ENCODE assay signal across 19 cellular contexts in the genomic region with DNA sequence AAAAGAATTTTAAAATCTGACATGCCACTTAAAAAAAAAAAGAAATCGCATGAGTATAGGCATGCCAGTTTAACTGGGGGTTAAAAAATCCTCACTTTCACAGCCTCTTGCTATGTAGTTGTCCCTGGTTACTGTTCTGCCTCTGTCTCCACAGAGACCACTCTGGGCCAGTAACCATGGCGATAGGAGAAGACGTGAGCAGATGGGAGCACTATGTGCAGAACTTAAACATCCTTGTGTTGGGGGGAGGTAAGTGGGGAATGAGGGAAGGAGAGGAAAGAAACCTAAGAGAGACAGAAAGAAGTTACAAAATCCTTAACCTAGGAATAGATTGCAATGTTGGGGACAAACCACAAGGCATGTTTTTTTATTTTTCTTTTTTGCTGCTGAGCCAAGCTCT.
DNase-seq lines count a peak whose midpoint lies in the region; ATAC-seq, FAIRE-seq and TF ChIP-seq lines count a peak whose summit lies in the region.
"Had no signal": no experiment of that assay in that cellular context is flagged by ENCODE, and none has a peak within 500 bp of the region (broad histone marks: within the 10 kb centered on the region; RNA-seq: fewer than 3 reads in every experiment).

No MANE protein-coding gene starts in this region.

- no TSS peak for BruUV-seq in HepG2 (replicated peaks; lab: Mats Ljungman, UMichigan)

- FAIRE-seq in HepG2 (lab: Jason Lieb, UNC) = no peak
- FAIRE-seq: A204.1, GM12878, H1 had no signal

- H3K4me3 Mint-ChIP-seq in brain = peak overlapping the region in 3 of 5 experiments; percentile 29 to 57 (median 48)
- H3K4me3 Mint-ChIP-seq in activated naive CD8-positive, alpha-beta T cell treated with anti-CD3 and anti-CD28 coated beads, Interleukin-2, amount 50 U/mL, for 24 hours = no peak overlapping the region
- H3K4me3 Mint-ChIP-seq: CD14-positive monocyte; CD8-positive, alpha-beta T cell; H9 had no signal

- H3K9me3 ChIP-seq in HepG2 (ENCODE audit: low read length) (no peaks in the 10 kb centered on the region), right lobe of liver (no peaks in the 10 kb centered on the region)
- H3K9me3 ChIP-seq: BLaER1 had no signal

- no peak for ATAC-seq in HepG2
- no peak for ATAC-seq in right lobe of liver
- ATAC-seq in activated naive CD8-positive, alpha-beta T cell treated with anti-CD3 and anti-CD28 coated beads, Interleukin-2, amount 50 U/mL, for 24 hours = no peak
- ATAC-seq: CD8-positive, alpha-beta T cell; GM12878 had no signal

- H3K27me3 ChIP-seq in HepG2 (ENCODE audit: control insufficient read depth in 1 of 2, insufficient read depth in 2 of 2, low read length in 2 of 2) (no peaks in the 10 kb centered on the region), right lobe of liver (no peaks in the 10 kb centered on the region)
- H3K27me3 ChIP-seq: BLaER1 had no signal

- H2AFZ ChIP-seq in HepG2 (ENCODE audit: low read length) = no peak overlapping the region

- H3K4me1 Mint-ChIP-seq in brain = peaks cover 36% of the 10 kb centered on the region
- H3K4me1 Mint-ChIP-seq in activated naive CD8-positive, alpha-beta T cell treated with anti-CD3 and anti-CD28 coated beads, Interleukin-2, amount 50 U/mL, for 24 hours = peaks cover 14% of the 10 kb centered on the region

- 10% methylated on average over 3 of the region's 3 CpGs for WGBS in HepG2 (ENCODE audit: low lambda C conversion rate)
- WGBS in right lobe of liver (ENCODE audit: insufficient coverage, low coverage, low lambda C conversion rate, missing lambda C conversion rate) = 89% methylated on average over 3 of the region's 3 CpGs

- H3K27me3 Mint-ChIP-seq in brain = no peaks in the 10 kb centered on the region
- peaks cover 2% of the 10 kb centered on the region for H3K27me3 Mint-ChIP-seq in activated naive CD8-positive, alpha-beta T cell treated with anti-CD3 and anti-CD28 coated beads, Interleukin-2, amount 50 U/mL, for 24 hours

- TF ChIP-seq EP300 in HepG2 (IDR thresholded peaks at IDR 0.05; ENCODE audit: low read depth in 2 of 2, low read length in 2 of 2) (no peak), HepG2 (CRISPR knock-in tag; IDR thresholded peaks at IDR 0.05; ENCODE audit: borderline replicate concordance) (no peak)

- TF ChIP-seq RAD21 in HepG2 (CRISPR knock-in tag; IDR thresholded peaks at IDR 0.05) = no peak

- no peaks in the 10 kb centered on the region for H3K36me3 Mint-ChIP-seq in brain
- H3K36me3 Mint-ChIP-seq in activated naive CD8-positive, alpha-beta T cell treated with anti-CD3 and anti-CD28 coated beads, Interleukin-2, amount 50 U/mL, for 24 hours (ENCODE audit: low read depth) = no peaks in the 10 kb centered on the region
- H3K36me3 Mint-ChIP-seq: CD14-positive monocyte; CD8-positive, alpha-beta T cell had no signal

- no peaks in the 10 kb centered on the region for H4K20me1 ChIP-seq in HepG2 (ENCODE audit: insufficient read depth, low read length)
- H4K20me1 ChIP-seq: BLaER1 had no signal

- no peaks in the 10 kb centered on the region for H3K9me3 Mint-ChIP-seq in brain
- H3K9me3 Mint-ChIP-seq in activated naive CD8-positive, alpha-beta T cell treated with anti-CD3 and anti-CD28 coated beads, Interleukin-2, amount 50 U/mL, for 24 hours = no peaks in the 10 kb centered on the region
- H3K9me3 Mint-ChIP-seq: CD8-positive, alpha-beta T cell; H9 had no signal

- H3K27ac Mint-ChIP-seq in brain = peak overlapping the region in 4 of 5 experiments; percentile 37 to 97 (median 72)
- no peak overlapping the region for H3K27ac Mint-ChIP-seq in activated naive CD8-positive, alpha-beta T cell treated with anti-CD3 and anti-CD28 coated beads, Interleukin-2, amount 50 U/mL, for 24 hours
- H3K27ac Mint-ChIP-seq: CD14-positive monocyte; CD8-positive, alpha-beta T cell; H9 had no signal

- CTCF ChIA-PET in HepG2 (lab: Yijun Ruan, JAX; ENCODE audit: low intra/inter-chr PET ratio, low total read pairs) = no interaction called here
- CTCF ChIA-PET in HEK293T (lab: Yijun Ruan, JAX) = no interaction called here

- H3K79me2 ChIP-seq in HepG2 (ENCODE audit: insufficient read depth, low read length) = no peaks in the 10 kb centered on the region

- no peaks in the 10 kb centered on the region for H3K36me3 ChIP-seq in HepG2 (replicated peaks in 1 of 2; ENCODE audit: control insufficient read depth in 1 of 2, insufficient read depth in 2 of 2, low read length in 2 of 2)
- H3K36me3 ChIP-seq in right lobe of liver = no peaks in the 10 kb centered on the region
- H3K36me3 ChIP-seq: BLaER1 had no signal

- no peak overlapping the region for H3K4me2 ChIP-seq in HepG2 (ENCODE audit: low read depth, low read length)
- H3K4me2 ChIP-seq: BLaER1 had no signal

- POLR2A ChIA-PET in HepG2 (lab: Yijun Ruan, JAX) = no interaction called here
- POLR2A ChIA-PET in HEK293T (lab: Yijun Ruan, JAX) = no interaction called here

- intact Hi-C loops in HepG2 (cut with micrococcal nuclease; ENCODE audit: unreplicated experiment) = no loop called here
- intact Hi-C loops in right lobe of liver (cut with DNase I) = no loop called here

- H3K27ac ChIP-seq in HepG2 (ENCODE audit: extremely low read length, insufficient read depth, low read length) (no peak overlapping the region), right lobe of liver (no peak overlapping the region)
- H3K27ac ChIP-seq: BLaER1 had no signal

- TF ChIP-seq POLR2A in HepG2 (IDR thresholded peaks at IDR 0.05; ENCODE audit: insufficient read depth in 1 of 2, low read depth in 2 of 2, low read length in 2 of 2) (no peak), right lobe of liver (IDR thresholded peaks at IDR 0.05) (no peak)

- DNase-seq in HepG2 (ENCODE audit: low spot score) (no peak), right lobe of liver (no peak), NCI-H69 (lab: John Stamatoyannopoulos, UW) (peak; percentile 1), CD1c-positive myeloid dendritic cell (ENCODE audit: extremely low spot score) (no peak), HEK293T (ENCODE audit: extremely low spot score) (no peak)
- DNase-seq in activated naive CD8-positive, alpha-beta T cell treated with anti-CD3 and anti-CD28 coated beads, Interleukin-2, amount 50 U/mL, for 24 hours = no peak
- DNase-seq: ACHN; Calu3; CD8-positive, alpha-beta T cell; DMS53; DND-41; EL; H9 had no signal

- in situ Hi-C loops in HepG2 (cut with HindIII; ENCODE audit: extremely low pct_ligation_motif_present, low pct_unique_long_range_greater_than_20kb) = no loop called here

- H3K9ac ChIP-seq in HepG2 (ENCODE audit: insufficient read depth, low read depth, low read length) = no peak overlapping the region
- H3K9ac ChIP-seq: BLaER1 had no signal

- H3K4me1 ChIP-seq in HepG2 (ENCODE audit: insufficient read depth, low read length) = no peaks in the 10 kb centered on the region
- peaks cover 0 to 13% (median 0%) of the 10 kb centered on the region in 4 donors for H3K4me1 ChIP-seq in right lobe of liver
- H3K4me1 ChIP-seq: BLaER1 had no signal

- TF ChIP-seq CTCF in HepG2 (CRISPR knock-in tag; IDR thresholded peaks at IDR 0.05) (no peak), right lobe of liver (IDR thresholded peaks at IDR 0.05) (no peak), brain (conservative IDR thresholded peaks at IDR 0.05) (no peak)

- H3K4me3 ChIP-seq in HepG2 (replicated peaks in 1 of 3; ENCODE audit: insufficient read depth in 1 of 3, low read depth in 2 of 3, low read length in 3 of 3) (no peak overlapping the region), right lobe of liver (no peak overlapping the region)
- H3K4me3 ChIP-seq: BLaER1, GM12878 had no signal

TF ChIP-seq in HepG2, 621 proteins besides CTCF, POLR2A, EP300 and RAD21 (continues in another document):
- no peak for TF ChIP-seq SPEN (CRISPR knock-in tag; IDR thresholded peaks at IDR 0.05; ENCODE audit: low read depth)
- no peak for TF ChIP-seq ATAD3A (CRISPR knock-in tag; IDR thresholded peaks at IDR 0.05)
- no peak for TF ChIP-seq ZNF34 (CRISPR knock-in tag; IDR thresholded peaks at IDR 0.05; ENCODE audit: borderline replicate concordance)
- peak; percentile 17 for TF ChIP-seq HNRNPK (IDR thresholded peaks at IDR 0.05; ENCODE audit: low read depth, low read length, poor library complexity, severe bottlenecking)
- TF ChIP-seq MED8 (CRISPR knock-in tag; IDR thresholded peaks at IDR 0.05; ENCODE audit: insufficient replicate concordance) = no peak

TF ChIP-seq in HEK293T, 16 proteins besides CTCF, POLR2A, EP300 and RAD21:
- no peak for TF ChIP-seq NFRKB (IDR thresholded peaks at IDR 0.05)
- TF ChIP-seq FOXM1 (IDR thresholded peaks at IDR 0.05; ENCODE audit: borderline replicate concordance) = no peak
- TF ChIP-seq TARDBP (IDR thresholded peaks at IDR 0.05) = no peak
- no peak for TF ChIP-seq SUZ12 (IDR thresholded peaks at IDR 0.05)
- TF ChIP-seq L3MBTL2 (conservative IDR thresholded peaks at IDR 0.05) = no peak
- TF ChIP-seq HDGF (IDR thresholded peaks at IDR 0.05; ENCODE audit: borderline replicate concordance) = no peak
- TF ChIP-seq ELF4 (IDR thresholded peaks at IDR 0.05) = no peak
- TF ChIP-seq PKNOX1 (IDR thresholded peaks at IDR 0.05) = no peak
- TF ChIP-seq BHLHE40 (IDR thresholded peaks at IDR 0.05; ENCODE audit: borderline replicate concordance) = no peak
- TF ChIP-seq CTBP1 (IDR thresholded peaks at IDR 0.05; ENCODE audit: borderline replicate concordance) = no peak
- TF ChIP-seq SP1 (IDR thresholded peaks at IDR 0.05) = no peak
- no peak for TF ChIP-seq ZNF384 (IDR thresholded peaks at IDR 0.05)
- TF ChIP-seq FOXA1 (IDR thresholded peaks at IDR 0.05) = no peak
- no peak for TF ChIP-seq FOXK2 (IDR thresholded peaks at IDR 0.05)
- no peak for TF ChIP-seq ARNT (IDR thresholded peaks at IDR 0.05)
